Comparison of ENCODE assay signal across 1 cellular context in the genomic region with DNA sequence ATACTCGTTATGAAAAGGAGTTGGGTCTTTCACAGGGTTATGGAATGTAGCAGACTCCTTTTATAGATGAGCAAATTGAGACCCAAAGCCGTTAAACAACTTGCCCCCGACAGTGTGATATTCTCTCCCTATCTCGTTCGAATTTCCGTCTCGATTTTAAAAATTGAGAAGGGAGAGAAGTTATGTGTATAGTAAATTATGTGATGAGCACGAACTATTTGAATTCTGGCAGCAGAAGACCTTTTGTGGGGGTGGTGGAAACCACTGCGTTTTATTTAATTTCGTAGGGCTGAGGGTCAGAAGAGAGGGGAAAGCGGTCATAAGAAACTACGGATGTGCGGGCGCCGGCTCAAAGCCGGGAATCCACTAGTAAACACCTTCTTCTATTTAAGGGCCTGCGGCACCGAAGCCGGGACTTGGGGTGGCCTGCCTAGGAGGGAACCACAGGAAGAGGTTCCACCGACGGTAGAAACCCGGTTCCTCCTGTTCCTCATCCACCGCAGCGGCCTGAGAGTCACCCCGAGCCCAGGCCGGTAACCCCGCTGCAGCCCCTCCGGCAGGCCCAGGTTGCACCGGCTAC.
TF ChIP-seq lines count a peak whose summit lies in the region.

No MANE protein-coding gene starts in this region.

TF ChIP-seq in HCT116, 20 proteins besides CTCF, POLR2A, EP300 and RAD21 (continued from another document):
- TF ChIP-seq, protein P1, sequence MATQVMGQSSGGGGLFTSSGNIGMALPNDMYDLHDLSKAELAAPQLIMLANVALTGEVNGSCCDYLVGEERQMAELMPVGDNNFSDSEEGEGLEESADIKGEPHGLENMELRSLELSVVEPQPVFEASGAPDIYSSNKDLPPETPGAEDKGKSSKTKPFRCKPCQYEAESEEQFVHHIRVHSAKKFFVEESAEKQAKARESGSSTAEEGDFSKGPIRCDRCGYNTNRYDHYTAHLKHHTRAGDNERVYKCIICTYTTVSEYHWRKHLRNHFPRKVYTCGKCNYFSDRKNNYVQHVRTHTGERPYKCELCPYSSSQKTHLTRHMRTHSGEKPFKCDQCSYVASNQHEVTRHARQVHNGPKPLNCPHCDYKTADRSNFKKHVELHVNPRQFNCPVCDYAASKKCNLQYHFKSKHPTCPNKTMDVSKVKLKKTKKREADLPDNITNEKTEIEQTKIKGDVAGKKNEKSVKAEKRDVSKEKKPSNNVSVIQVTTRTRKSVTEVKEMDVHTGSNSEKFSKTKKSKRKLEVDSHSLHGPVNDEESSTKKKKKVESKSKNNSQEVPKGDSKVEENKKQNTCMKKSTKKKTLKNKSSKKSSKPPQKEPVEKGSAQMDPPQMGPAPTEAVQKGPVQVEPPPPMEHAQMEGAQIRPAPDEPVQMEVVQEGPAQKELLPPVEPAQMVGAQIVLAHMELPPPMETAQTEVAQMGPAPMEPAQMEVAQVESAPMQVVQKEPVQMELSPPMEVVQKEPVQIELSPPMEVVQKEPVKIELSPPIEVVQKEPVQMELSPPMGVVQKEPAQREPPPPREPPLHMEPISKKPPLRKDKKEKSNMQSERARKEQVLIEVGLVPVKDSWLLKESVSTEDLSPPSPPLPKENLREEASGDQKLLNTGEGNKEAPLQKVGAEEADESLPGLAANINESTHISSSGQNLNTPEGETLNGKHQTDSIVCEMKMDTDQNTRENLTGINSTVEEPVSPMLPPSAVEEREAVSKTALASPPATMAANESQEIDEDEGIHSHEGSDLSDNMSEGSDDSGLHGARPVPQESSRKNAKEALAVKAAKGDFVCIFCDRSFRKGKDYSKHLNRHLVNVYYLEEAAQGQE (IDR thresholded peaks at IDR 0.05; ENCODE audit: low read depth): no peak
- no peak for TF ChIP-seq POLR2AphosphoS5 (IDR thresholded peaks at IDR 0.05; ENCODE audit: low read depth, low read length)
- TF ChIP-seq ZFX (IDR thresholded peaks at IDR 0.05): no peak; the same call in none of the 2 replicates
